Comparison of ENCODE assay signal across 9 cellular contexts in the genomic region with DNA sequence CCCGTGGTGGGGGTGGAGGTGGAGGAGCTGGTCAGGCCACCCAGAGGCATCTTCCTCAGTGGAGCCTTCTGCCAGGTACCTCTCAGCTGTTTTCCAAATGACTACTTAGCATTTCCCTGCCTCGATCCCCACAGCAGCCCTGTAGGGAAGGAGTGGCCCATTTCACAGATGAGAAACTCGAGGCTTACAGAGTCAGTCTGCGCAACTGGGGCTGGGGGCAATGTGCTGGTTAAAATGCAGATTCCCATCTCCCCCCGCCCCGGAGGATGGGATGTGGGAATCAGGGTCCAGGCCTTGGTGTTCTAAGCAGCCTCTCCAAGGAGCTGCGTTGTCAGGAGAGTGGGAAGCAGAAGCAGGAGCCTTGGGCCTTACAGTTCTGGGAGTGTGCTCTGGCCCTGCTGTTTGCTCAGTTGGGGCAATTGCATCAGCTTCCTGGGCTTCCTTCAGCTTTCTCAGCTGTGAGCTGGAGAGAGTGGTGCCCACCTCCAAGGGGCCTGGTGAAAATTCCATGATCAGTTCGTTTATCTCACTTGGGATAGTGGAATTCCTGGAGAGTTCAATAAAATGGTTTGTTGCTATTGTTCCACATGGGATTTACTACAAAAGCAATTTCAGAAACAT. TPM values are rescaled to one million over a fixed set of nuclear protein-coding genes. Genes with fewer than 3 reads are reported as not detected.
DNase-seq lines count a peak whose midpoint lies in the region; ATAC-seq and TF ChIP-seq lines count a peak whose summit lies in the region.
"Had no signal": no experiment of that assay in that cellular context is flagged by ENCODE, and none has a peak within 500 bp of the region (broad histone marks: within the 10 kb centered on the region; RNA-seq: fewer than 3 reads in every experiment).

No MANE protein-coding gene starts in this region.

- no peak overlapping the region for H2BK12ac ChIP-seq in H9 (ENCODE audit: insufficient read length, low read depth, low read length)

- no peak overlapping the region for H3K4me3 Mint-ChIP-seq in H9
- H3K4me3 Mint-ChIP-seq in activated CD8-positive, alpha-beta T cell treated with anti-CD3 and anti-CD28 coated beads, Interleukin-2, amount 10 ng/mL, durations not matched to agents 7 days and 5 days: no peak overlapping the region
- H3K4me3 Mint-ChIP-seq in stimulated activated effector memory CD8-positive, alpha-beta T cell treated with anti-CD3 and anti-CD28 coated beads, Interleukin-12 subunit alpha, Interleukin-12 subunit beta, amount 100 ng/mL, for 72 hours: peak overlapping the region; percentile 53

- no peak overlapping the region for H4K8ac ChIP-seq in H9 (replicated peaks; ENCODE audit: insufficient read length, low read depth, low read length)

- peaks cover 27 to 28% of the 10 kb centered on the region in 2 experiments for H3K4me1 Mint-ChIP-seq in H9
- peaks cover 49% of the 10 kb centered on the region for H3K4me1 Mint-ChIP-seq in activated CD8-positive, alpha-beta T cell treated with anti-CD3 and anti-CD28 coated beads, Interleukin-2, amount 10 ng/mL, durations not matched to agents 7 days and 5 days (ENCODE audit: low read depth)
- H3K4me1 Mint-ChIP-seq in stimulated activated effector memory CD8-positive, alpha-beta T cell treated with anti-CD3 and anti-CD28 coated beads, Interleukin-12 subunit alpha, Interleukin-12 subunit beta, amount 100 ng/mL, for 72 hours: peaks cover 84% of the 10 kb centered on the region

- TF ChIP-seq CTCF in H9 (conservative IDR thresholded peaks at IDR 0.05) (no peak), heart right ventricle (IDR thresholded peaks at IDR 0.05) (no peak)

- no peak overlapping the region for H2BK120ac ChIP-seq in H9 (ENCODE audit: low read depth, low read length, poor library complexity, severe bottlenecking)

- no peak overlapping the region for H3K4me3 ChIP-seq in heart right ventricle

- H3K4ac ChIP-seq in H9 (ENCODE audit: low read depth, low read length): no peak overlapping the region; the same call in 1 of the 2 replicates

- no peak overlapping the region for H3K9ac ChIP-seq in H9 (ENCODE audit: extremely low read depth, insufficient read length, low read length)

- DNase-seq in H9: no peak
- DNase-seq in activated CD8-positive, alpha-beta T cell treated with anti-CD3 and anti-CD28 coated beads, Interleukin-2, amount 10 ng/mL, durations not matched to agents 7 days and 5 days: no peak
- no peak for DNase-seq in heart right ventricle
- no peak for DNase-seq in stimulated activated effector memory CD8-positive, alpha-beta T cell treated with anti-CD3 and anti-CD28 coated beads, Interleukin-12 subunit alpha, Interleukin-12 subunit beta, amount 100 ng/mL, for 72 hours (ENCODE audit: low spot score in 2 of 2)
- no peak for DNase-seq in AG08396 (ENCODE audit: low spot score)
- DNase-seq: glutamatergic neuron, NCI-H1694 had no signal

- peaks cover 3 to 10% (median 9%) of the 10 kb centered on the region in 3 experiments; a peak in 6 of 7 replicates for H3K36me3 Mint-ChIP-seq in H9 (ENCODE audit: insufficient read depth in 1 of 3, low read depth in 3 of 3)
- peaks cover 3% of the 10 kb centered on the region for H3K36me3 Mint-ChIP-seq in activated CD8-positive, alpha-beta T cell treated with anti-CD3 and anti-CD28 coated beads, Interleukin-2, amount 10 ng/mL, durations not matched to agents 7 days and 5 days (ENCODE audit: low read depth)
- H3K36me3 Mint-ChIP-seq in stimulated activated effector memory CD8-positive, alpha-beta T cell treated with anti-CD3 and anti-CD28 coated beads, Interleukin-12 subunit alpha, Interleukin-12 subunit beta, amount 100 ng/mL, for 72 hours: peaks cover 6% of the 10 kb centered on the region

- peaks cover 6% of the 10 kb centered on the region for H3K79me1 ChIP-seq in H9 (ENCODE audit: insufficient read depth, low read depth, low read length, poor library complexity, severe bottlenecking)

- no peak overlapping the region for H3K23ac ChIP-seq in H9 (ENCODE audit: insufficient read length, low read depth, low read length)

- no peak overlapping the region for H3K56ac ChIP-seq in H9 (ENCODE audit: insufficient read length, low read depth, low read length)

- no peak overlapping the region for H2BK20ac ChIP-seq in H9 (ENCODE audit: low read depth, low read length, poor library complexity, severe bottlenecking)

- no peak overlapping the region for H2BK5ac ChIP-seq in H9 (ENCODE audit: insufficient read length, low read length)

- H2AFZ ChIP-seq in H9 (ENCODE audit: low read length): no peak overlapping the region

- H3K79me2 ChIP-seq in H9 (ENCODE audit: insufficient read depth, low read length): peaks cover 9% of the 10 kb centered on the region; the same call in 1 of the 2 replicates

- H3K27me3 ChIP-seq in H9 (ENCODE audit: insufficient read depth, low read length): no peaks in the 10 kb centered on the region
- H3K27me3 ChIP-seq in heart right ventricle: no peaks in the 10 kb centered on the region

- no peak overlapping the region for H3T11ph ChIP-seq in H9 (ENCODE audit: low read length)

- no peaks in the 10 kb centered on the region for H3K9me3 Mint-ChIP-seq in H9
- no peaks in the 10 kb centered on the region for H3K9me3 Mint-ChIP-seq in activated CD8-positive, alpha-beta T cell treated with anti-CD3 and anti-CD28 coated beads, Interleukin-2, amount 10 ng/mL, durations not matched to agents 7 days and 5 days (ENCODE audit: insufficient read depth)
- H3K9me3 Mint-ChIP-seq in stimulated activated effector memory CD8-positive, alpha-beta T cell treated with anti-CD3 and anti-CD28 coated beads, Interleukin-12 subunit alpha, Interleukin-12 subunit beta, amount 100 ng/mL, for 72 hours: no peaks in the 10 kb centered on the region

- H3K27ac ChIP-seq in H9 (ENCODE audit: insufficient read length, low read depth, low read length) (no peak overlapping the region), heart right ventricle (peak overlapping the region in 7 of 10 donors; percentile 52 to 97 (median 80))

- no peaks in the 10 kb centered on the region for H3K9me3 ChIP-seq in H9 (ENCODE audit: control insufficient read depth, low read depth, low read length)
- no peaks in the 10 kb centered on the region for H3K9me3 ChIP-seq in heart right ventricle

- no peak overlapping the region for H4K91ac ChIP-seq in H9 (ENCODE audit: insufficient read length, low read depth, low read length)

- no peak for ATAC-seq in activated CD8-positive, alpha-beta T cell treated with anti-CD3 and anti-CD28 coated beads, Interleukin-2, amount 10 ng/mL, durations not matched to agents 7 days and 5 days
- ATAC-seq in heart right ventricle (peak in 1 of 8 donors; percentile 20), GM19463 (IDR thresholded peaks at IDR 0.05; ENCODE audit: unreplicated experiment) (no peak), GM19452 (IDR thresholded peaks at IDR 0.05; ENCODE audit: unreplicated experiment) (no peak)
- ATAC-seq in stimulated activated effector memory CD8-positive, alpha-beta T cell treated with anti-CD3 and anti-CD28 coated beads, Interleukin-12 subunit alpha, Interleukin-12 subunit beta, amount 100 ng/mL, for 72 hours: no peak

- H3K27me3 Mint-ChIP-seq in H9 (ENCODE audit: low read depth): no peaks in the 10 kb centered on the region
- no peaks in the 10 kb centered on the region for H3K27me3 Mint-ChIP-seq in activated CD8-positive, alpha-beta T cell treated with anti-CD3 and anti-CD28 coated beads, Interleukin-2, amount 10 ng/mL, durations not matched to agents 7 days and 5 days (ENCODE audit: low read depth)

- intact Hi-C loops in heart right ventricle (cut with DNase I): loop anchor here in 1 of 10 donors (10.0 kb wide), 2 partner anchors 51 to 59 kb away; no protein-coding TSS in a partner anchor

- peak overlapping the region in 2 of 3 experiments; percentile 74 to 86 for H3K27ac Mint-ChIP-seq in H9
- H3K27ac Mint-ChIP-seq in activated CD8-positive, alpha-beta T cell treated with anti-CD3 and anti-CD28 coated beads, Interleukin-2, amount 10 ng/mL, durations not matched to agents 7 days and 5 days: peak overlapping the region; percentile 61
- peak overlapping the region; percentile 89 for H3K27ac Mint-ChIP-seq in stimulated activated effector memory CD8-positive, alpha-beta T cell treated with anti-CD3 and anti-CD28 coated beads, Interleukin-12 subunit alpha, Interleukin-12 subunit beta, amount 100 ng/mL, for 72 hours

- no peak overlapping the region for H3K14ac ChIP-seq in H9 (ENCODE audit: insufficient read depth, low read length)

- no CpG with 5 or more reads among the region's 8 CpGs for WGBS in H9 (ENCODE audit: extremely low coverage, insufficient read length, low lambda C conversion rate)
- 88 to 95% methylated on average over 8 of the region's 8 CpGs for WGBS in heart right ventricle, 2 donors

- H3K23me2 ChIP-seq in H9 (ENCODE audit: insufficient read length, low read depth, low read length, poor library complexity, severe bottlenecking): no peaks in the 10 kb centered on the region

- no peak overlapping the region for H2BK15ac ChIP-seq in H9 (ENCODE audit: low read depth, low read length)

- no peak overlapping the region for H3K4me2 ChIP-seq in H9 (ENCODE audit: insufficient read depth, insufficient read length, low read length)

- H2AK5ac ChIP-seq in H9 (ENCODE audit: insufficient read length, low read length): no peak overlapping the region

- H4K20me1 ChIP-seq in H9 (ENCODE audit: control insufficient read depth, insufficient read depth, insufficient read length): peaks cover 3% of the 10 kb centered on the region

- POLR2A ChIA-PET in activated CD8-positive, alpha-beta T cell treated with anti-CD3 and anti-CD28 coated beads, Interleukin-2, amount 10 ng/mL, durations not matched to agents 7 days and 5 days (lab: Charles Lee): interaction anchor here (0.6 kb wide), 1 partner anchor 60 kb away, joined by 3 read pairs; no protein-coding TSS in a partner anchor

- no peak overlapping the region for H4K5ac ChIP-seq in H9 (ENCODE audit: insufficient read length, low read depth, low read length)

- no peak overlapping the region for H3K18ac ChIP-seq in H9 (ENCODE audit: insufficient read length, low read depth, low read length)

- no peaks in the 10 kb centered on the region for H3K36me3 ChIP-seq in heart right ventricle

- CTCF ChIA-PET in activated CD8-positive, alpha-beta T cell treated with anti-CD3 and anti-CD28 coated beads, Interleukin-2, amount 10 ng/mL, durations not matched to agents 7 days and 5 days (lab: Charles Lee): no interaction called here

- H3K4me1 ChIP-seq in H9 (ENCODE audit: insufficient read depth, low read length) (no peaks in the 10 kb centered on the region; the same call in 1 of the 2 replicates), heart right ventricle (peaks cover 26 to 85% (median 61%) of the 10 kb centered on the region in 9 donors)

RNA-seq across cellular contexts. Expression of a gene that starts 19.4 kb away (rescaled TPM):
- 74.2 and 77.0 TPM in 2 replicates for total RNA-seq in H9 (2021)
- total RNA-seq in activated CD8-positive, alpha-beta T cell treated with anti-CD3 and anti-CD28 coated beads, Interleukin-2, amount 10 ng/mL, durations not matched to agents 7 days and 5 days: 10 to 100 TPM; 50.4 to 52.7 TPM
- total RNA-seq in heart right ventricle: 10 to 100 TPM; 60.3 to 91.9 (median 74.2) TPM
- 10 to 100 TPM; 48.0 to 64.9 TPM for polyA plus RNA-seq in heart right ventricle
